Comparison of ENCODE assay signal across 1 cellular context in genomic region chr12:54001283-54002187, GRCh38.
TF ChIP-seq lines count a peak whose summit lies in the region.

No MANE protein-coding gene starts in this region.

TF ChIP-seq in A549, 52 proteins besides CTCF, POLR2A, EP300 and RAD21:
- no peak for TF ChIP-seq ZC3H11A (IDR thresholded peaks at IDR 0.05)
- no peak for TF ChIP-seq FOSB (CRISPR knock-in tag; IDR thresholded peaks at IDR 0.05)
- TF ChIP-seq POLR2AphosphoS2 (conservative IDR thresholded peaks at IDR 0.05; ENCODE audit: low read length), result no peak
- no peak for TF ChIP-seq NPAS2 (CRISPR knock-in tag; IDR thresholded peaks at IDR 0.05; ENCODE audit: borderline replicate concordance)
- TF ChIP-seq ATOH8 (CRISPR knock-in tag; IDR thresholded peaks at IDR 0.05; ENCODE audit: low read depth), result no peak
- no peak for TF ChIP-seq CBX2 (IDR thresholded peaks at IDR 0.05; ENCODE audit: borderline replicate concordance, low read depth)
- TF ChIP-seq BCL3 (IDR thresholded peaks at IDR 0.05), result no peak
- TF ChIP-seq HEYL (CRISPR knock-in tag; IDR thresholded peaks at IDR 0.05), result no peak
- TF ChIP-seq RNF2 (IDR thresholded peaks at IDR 0.05; ENCODE audit: borderline replicate concordance, low read depth), result no peak
- TF ChIP-seq HOXA7 (CRISPR knock-in tag; IDR thresholded peaks at IDR 0.05), result no peak
- no peak for TF ChIP-seq CHD2 (IDR thresholded peaks at IDR 0.05; ENCODE audit: low read length, partially characterized antibody)
- no peak for TF ChIP-seq HMGXB4 (CRISPR knock-in tag; IDR thresholded peaks at IDR 0.05; ENCODE audit: borderline replicate concordance)
- no peak for TF ChIP-seq FOXS1 (CRISPR knock-in tag; IDR thresholded peaks at IDR 0.05)
- TF ChIP-seq HOXB13 (CRISPR knock-in tag; IDR thresholded peaks at IDR 0.05; ENCODE audit: low read depth), result no peak
- TF ChIP-seq MAZ (IDR thresholded peaks at IDR 0.05; ENCODE audit: borderline replicate concordance, low read depth, low read length), result no peak
- TF ChIP-seq RCOR1 (IDR thresholded peaks at IDR 0.05; ENCODE audit: low read depth, low read length), result no peak
